Comparison of ENCODE assay signal across 1 cellular context in genomic region chr10:74380780-74381179, GRCh38.
TF ChIP-seq lines count a peak whose summit lies in the region.

No MANE protein-coding gene starts in this region.

TF ChIP-seq in GM23338, 12 proteins besides CTCF, POLR2A, EP300 and RAD21 (continued from another document):
- no peak for TF ChIP-seq STAT1 (IDR thresholded peaks at IDR 0.05; ENCODE audit: unreplicated experiment)
- no peak for TF ChIP-seq JUNB (IDR thresholded peaks at IDR 0.05; ENCODE audit: unreplicated experiment)
- TF ChIP-seq NANOG (IDR thresholded peaks at IDR 0.05; ENCODE audit: borderline replicate concordance), result no peak
TF ChIP-seq in GM23338: peak in this region for 0.
